Comparison of ENCODE assay signal across 8 cellular contexts in genomic region chr3:56928379-56929068, GRCh38.
DNase-seq lines count a peak whose midpoint lies in the region; ATAC-seq and TF ChIP-seq lines count a peak whose summit lies in the region.
"Had no signal": no experiment of that assay in that cellular context is flagged by ENCODE, and none has a peak within 500 bp of the region (broad histone marks: within the 10 kb centered on the region; RNA-seq: fewer than 3 reads in every experiment).

No MANE protein-coding gene starts in this region.

- no peak overlapping the region for H4K5ac ChIP-seq in H9 (ENCODE audit: insufficient read length, low read depth, low read length)

- H3K36me3 Mint-ChIP-seq in H9 (ENCODE audit: insufficient read depth in 1 of 3, low read depth in 3 of 3) (no peaks in the 10 kb centered on the region), nephron (ENCODE audit: low read depth) (no peaks in the 10 kb centered on the region)

- H4K91ac ChIP-seq in H9 (ENCODE audit: insufficient read length, low read depth, low read length): no peak overlapping the region

- no peak overlapping the region for H3K56ac ChIP-seq in H9 (ENCODE audit: insufficient read length, low read depth, low read length)

- H3K14ac ChIP-seq in H9 (ENCODE audit: insufficient read depth, low read length): no peak overlapping the region

- no peaks in the 10 kb centered on the region for H3K79me1 ChIP-seq in H9 (ENCODE audit: insufficient read depth, low read depth, low read length, poor library complexity, severe bottlenecking)

- no peak overlapping the region for H3K4me3 ChIP-seq in cardiac fibroblast (replicated peaks in 1 of 2; ENCODE audit: low read depth in 2 of 2, low read length in 2 of 2)

- no peak overlapping the region for H3K27ac ChIP-seq in H9 (ENCODE audit: insufficient read length, low read depth, low read length)

- no peak overlapping the region for H3K18ac ChIP-seq in H9 (ENCODE audit: insufficient read length, low read depth, low read length)

- H3K4me1 Mint-ChIP-seq in H9: peaks cover 26 to 27% of the 10 kb centered on the region in 2 experiments
- peaks cover 69% of the 10 kb centered on the region for H3K4me1 Mint-ChIP-seq in nephron

- H3K4me2 ChIP-seq in H9 (ENCODE audit: insufficient read depth, insufficient read length, low read length): no peak overlapping the region

- H3K9me3 Mint-ChIP-seq in H9 (no peaks in the 10 kb centered on the region), nephron (no peaks in the 10 kb centered on the region)

- no peak for DNase-seq in H9
- DNase-seq in NOMO-1 (lab: John Stamatoyannopoulos, UW; ENCODE audit: unreplicated experiment in 2 of 2): peak; percentile 46 to 61
- peak; percentile 39 to 58 for DNase-seq in cardiac fibroblast (ENCODE audit: low read depth in 2 of 2)
- no peak for DNase-seq in glomerular visceral epithelial cell (ENCODE audit: extremely low spot score)
- DNase-seq in NCI-H2081 (lab: John Stamatoyannopoulos, UW): no peak
- DNase-seq: activated naive CD4-positive, alpha-beta T cell treated with Interleukin-2 at 50 U/mL for 16 hours had no signal

- peak overlapping the region in 2 of 3 experiments; percentile 22 to 92; a peak in 3 of 7 replicates for H3K27ac Mint-ChIP-seq in H9
- peak overlapping the region; percentile 59 to 82 (median 75) for H3K27ac Mint-ChIP-seq in nephron

- H2BK12ac ChIP-seq in H9 (ENCODE audit: insufficient read length, low read depth, low read length): no peak overlapping the region

- no peaks in the 10 kb centered on the region for H3K23me2 ChIP-seq in H9 (ENCODE audit: insufficient read length, low read depth, low read length, poor library complexity, severe bottlenecking)

- no peak for ATAC-seq in HG02610 (IDR thresholded peaks at IDR 0.05; ENCODE audit: unreplicated experiment)

- WGBS in H9 (ENCODE audit: extremely low coverage, insufficient read length, low lambda C conversion rate): no CpG with 5 or more reads among the region's 3 CpGs

- no peak overlapping the region for H2BK120ac ChIP-seq in H9 (ENCODE audit: low read depth, low read length, poor library complexity, severe bottlenecking)

- H3K23ac ChIP-seq in H9 (ENCODE audit: insufficient read length, low read depth, low read length): no peak overlapping the region

- H2BK20ac ChIP-seq in H9 (ENCODE audit: low read depth, low read length, poor library complexity, severe bottlenecking): no peak overlapping the region

- TF ChIP-seq CTCF in H9 (conservative IDR thresholded peaks at IDR 0.05) (no peak), cardiac fibroblast (IDR thresholded peaks at IDR 0.05; ENCODE audit: low read depth, low read length) (no peak), nephron (IDR thresholded peaks at IDR 0.05; ENCODE audit: unreplicated experiment in 3 of 3) (no peak)

- H3K27me3 Mint-ChIP-seq in H9 (ENCODE audit: low read depth) (no peaks in the 10 kb centered on the region), nephron (ENCODE audit: low read depth) (no peaks in the 10 kb centered on the region)

- no peak overlapping the region for H3K9ac ChIP-seq in H9 (ENCODE audit: extremely low read depth, insufficient read length, low read length)

- H4K8ac ChIP-seq in H9 (replicated peaks; ENCODE audit: insufficient read length, low read depth, low read length): no peak overlapping the region

- H3K79me2 ChIP-seq in H9 (ENCODE audit: insufficient read depth, low read length): no peaks in the 10 kb centered on the region

- H3T11ph ChIP-seq in H9 (ENCODE audit: low read length): no peak overlapping the region

- no peak overlapping the region for H3K4ac ChIP-seq in H9 (ENCODE audit: low read depth, low read length)

- H4K20me1 ChIP-seq in H9 (ENCODE audit: control insufficient read depth, insufficient read depth, insufficient read length): no peaks in the 10 kb centered on the region

- H3K27me3 ChIP-seq in H9 (ENCODE audit: insufficient read depth, low read length): no peaks in the 10 kb centered on the region

- peaks cover 4% of the 10 kb centered on the region; the same call in 1 of the 2 replicates for H3K4me1 ChIP-seq in H9 (ENCODE audit: insufficient read depth, low read length)

- H3K4me3 Mint-ChIP-seq in H9 (no peak overlapping the region), nephron (peak overlapping the region in 1 of 3 experiments; percentile 23)

- no peak overlapping the region for H2AFZ ChIP-seq in H9 (ENCODE audit: low read length)

- no peak overlapping the region for H2BK5ac ChIP-seq in H9 (ENCODE audit: insufficient read length, low read length)

- H2AK5ac ChIP-seq in H9 (ENCODE audit: insufficient read length, low read length): no peak overlapping the region

- H3K9me3 ChIP-seq in H9 (ENCODE audit: control insufficient read depth, low read depth, low read length): no peaks in the 10 kb centered on the region

- no peak overlapping the region for H2BK15ac ChIP-seq in H9 (ENCODE audit: low read depth, low read length)

Comparison
In these comparisons a context has a peak if more than half of its experiments do, and no peak if none do; other contexts are left out.
1. DNase-seq: peak in NOMO-1 (2 of 2) and cardiac fibroblast (2 of 2); none in H9 (single experiment), glomerular visceral epithelial cell (single experiment) and NCI-H2081 (0 of 2).